In the genomic region with DNA sequence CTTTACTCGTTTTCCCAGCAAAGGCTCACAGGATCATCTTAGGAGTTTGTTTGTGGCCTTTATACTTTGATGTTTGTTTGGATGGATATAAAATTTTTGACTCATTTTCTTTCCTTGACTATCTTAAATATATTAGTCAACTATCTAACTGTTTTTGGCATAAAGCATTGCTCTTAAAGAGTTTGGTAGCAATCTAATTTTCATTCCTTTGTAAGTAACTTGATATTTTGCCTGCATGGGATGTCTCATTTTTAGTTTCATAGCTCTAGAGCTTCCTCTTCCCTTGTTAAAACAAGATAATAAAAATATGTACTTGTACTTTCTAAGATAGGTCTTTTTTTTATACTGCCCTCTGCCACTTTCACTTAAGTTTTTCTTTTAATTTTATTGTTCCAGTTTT, we compare ENCODE assay signal across 17 cellular contexts.
"Had no signal": no experiment of that assay in that cellular context is flagged by ENCODE, and none has a peak within 500 bp of the region (broad histone marks: within the 10 kb centered on the region; RNA-seq: fewer than 3 reads in every experiment).

No MANE protein-coding gene starts in this region.

- H3K27me3 ChIP-seq: pancreas, sigmoid colon, upper lobe of right lung had no signal

- H3K36me3 ChIP-seq: pancreas, sigmoid colon, upper lobe of right lung had no signal

- H3K4me1 ChIP-seq: pancreas, sigmoid colon, upper lobe of right lung had no signal

- H3K4me3 ChIP-seq: pancreas, sigmoid colon, upper lobe of right lung had no signal

- H3K27ac ChIP-seq: pancreas, sigmoid colon, upper lobe of right lung had no signal

- DNase-seq: activated CD4-positive, alpha-beta T cell treated with anti-CD3 and anti-CD28 coated beads, Interleukin-2, amount 10 ng/mL, durations not matched to agents 7 days and 5 days; activated CD8-positive, alpha-beta memory T cell treated with anti-CD3 and anti-CD28 coated beads, Interleukin-2, amount 50 U/mL, for 48 hours; activated effector memory CD4-positive, alpha-beta T cell treated with Interleukin-2 at 50 U/mL for 16 hours; activated naive CD4-positive, alpha-beta T cell treated with anti-CD3 and anti-CD28 coated beads, Interleukin-2, amount 10 ng/mL, durations not matched to agents 7 days and 5 days; activated naive CD8-positive, alpha-beta T cell treated with anti-CD3 and anti-CD28 coated beads, Interleukin-2, amount 50 U/mL, for 24 hours; activated T-cell treated with anti-CD3 and anti-CD28 coated beads, Interleukin-2, amount 50 U/mL, for 48 hours; aorta; cerebellar nuclear complex; dermis blood vessel endothelial cell; effector memory CD4-positive, alpha-beta T cell; erythroblast; mesendoderm; naive thymus-derived CD8-positive, alpha-beta T cell; pancreas; sigmoid colon; stimulated activated naive B cell treated with anti-CD40 and anti-IgM and Interleukin-4, amounts not matched to agents 10 μg/mL and 1 μg/mL and 100 μg/mL, for 72 hours; upper lobe of right lung had no signal

- H3K9me3 ChIP-seq: pancreas, upper lobe of right lung had no signal

- ATAC-seq: activated naive CD8-positive, alpha-beta T cell treated with anti-CD3 and anti-CD28 coated beads, Interleukin-2, amount 50 U/mL, for 24 hours; naive thymus-derived CD8-positive, alpha-beta T cell; pancreas; stimulated activated naive B cell treated with anti-CD40 and anti-IgM and Interleukin-4, amounts not matched to agents 10 μg/mL and 1 μg/mL and 100 μg/mL, for 72 hours; upper lobe of right lung had no signal
